In genomic region chr16:69741951-69742904, GRCh38 we compare ENCODE assay signal across 1 cellular context.
TF ChIP-seq lines count a peak whose summit lies in the region.

No MANE protein-coding gene starts in this region.

TF ChIP-seq in A549, 52 proteins besides CTCF, POLR2A, EP300 and RAD21:
- TF ChIP-seq CEBPB (IDR thresholded peaks at IDR 0.05) (peak in 1 of 2 experiments; percentile 37; a peak in 1 of 4 replicates), CHD4 (IDR thresholded peaks at IDR 0.05; ENCODE audit: borderline replicate concordance) (no peak)
